ENCODE assay signal across 8 cellular contexts in genomic region chr2:210502997-210503621, GRCh38. TPM values are rescaled to one million over a fixed set of nuclear protein-coding genes. Genes with fewer than 3 reads are reported as not detected.
DNase-seq lines count a peak whose midpoint lies in the region; ATAC-seq and TF ChIP-seq lines count a peak whose summit lies in the region.

No MANE protein-coding gene starts in this region.

- peaks cover 21% of the 10 kb centered on the region for H3K9me3 ChIP-seq in neuron (ENCODE audit: low read length)

- H3K4me3 ChIP-seq in BJ (ENCODE audit: low read depth, low read length) (peak overlapping the region; percentile 23; the same call in 1 of the 2 replicates), fibroblast of villous mesenchyme (ENCODE audit: low read depth, low read length) (no peak overlapping the region), neuron (ENCODE audit: low read length) (peak overlapping the region; percentile 7)

- H3K36me3 ChIP-seq in BJ (ENCODE audit: control insufficient read depth, insufficient read depth, low read length): no peaks in the 10 kb centered on the region
- no peaks in the 10 kb centered on the region for H3K36me3 ChIP-seq in neuron (ENCODE audit: insufficient read depth, low read length)

- H3K27me3 ChIP-seq in BJ (ENCODE audit: control insufficient read depth, insufficient read depth, low read length) (no peaks in the 10 kb centered on the region), neuron (ENCODE audit: insufficient read depth, low read length) (no peaks in the 10 kb centered on the region)

- no peaks in the 10 kb centered on the region for H3K36me3 Mint-ChIP-seq in activated CD4-positive, alpha-beta memory T cell treated with anti-CD3 and anti-CD28 coated beads, Interleukin-2, amount 10 ng/mL, durations not matched to agents 7 days and 5 days (ENCODE audit: low read depth)

- peaks cover 2% of the 10 kb centered on the region for H3K4me1 Mint-ChIP-seq in activated CD4-positive, alpha-beta memory T cell treated with anti-CD3 and anti-CD28 coated beads, Interleukin-2, amount 10 ng/mL, durations not matched to agents 7 days and 5 days

- POLR2A ChIA-PET in BJ (lab: Charles Lee): no interaction called here
- POLR2A ChIA-PET in activated CD4-positive, alpha-beta memory T cell treated with anti-CD3 and anti-CD28 coated beads, Interleukin-2, amount 10 ng/mL, durations not matched to agents 7 days and 5 days (lab: Charles Lee): no interaction called here

- H3K4me3 Mint-ChIP-seq in activated CD4-positive, alpha-beta memory T cell treated with anti-CD3 and anti-CD28 coated beads, Interleukin-2, amount 10 ng/mL, durations not matched to agents 7 days and 5 days: no peak overlapping the region

- no peak for TF ChIP-seq POLR2A in GM18505 (IDR thresholded peaks at IDR 0.05; ENCODE audit: borderline replicate concordance, extremely low read depth, insufficient read depth, insufficient read length)

- CTCF ChIA-PET in BJ (lab: Yijun Ruan, JAX): interaction anchor here (0.6 to 2.2 kb wide), 22 partner anchors 8 to 1116 kb away, joined by 3 to 21 read pairs (median 4); no protein-coding TSS in a partner anchor
- CTCF ChIA-PET in activated CD4-positive, alpha-beta memory T cell treated with anti-CD3 and anti-CD28 coated beads, Interleukin-2, amount 10 ng/mL, durations not matched to agents 7 days and 5 days (lab: Charles Lee): interaction anchor here (0.8 to 2.5 kb wide), 17 partner anchors 9 to 278 kb away, joined by 3 to 11 read pairs (median 4); no protein-coding TSS in a partner anchor

- H3K4me1 ChIP-seq in neuron (ENCODE audit: insufficient read depth, low read length): peaks cover 11% of the 10 kb centered on the region

- H2AFZ ChIP-seq in neuron (ENCODE audit: low read depth, low read length): no peak overlapping the region

- no peak for DNase-seq in BJ (ENCODE audit: low read depth)
- peak; percentile 37 for DNase-seq in NCI-H2107 (lab: John Stamatoyannopoulos, UW)
- DNase-seq in activated CD4-positive, alpha-beta memory T cell treated with anti-CD3 and anti-CD28 coated beads, Interleukin-2, amount 10 ng/mL, durations not matched to agents 7 days and 5 days: peak; percentile 21
- DNase-seq in fibroblast of villous mesenchyme (ENCODE audit: low read depth): peak; percentile 52
- DNase-seq in GM19240 (ENCODE audit: insufficient read length, low spot score): no peak

- H3K9me3 Mint-ChIP-seq in activated CD4-positive, alpha-beta memory T cell treated with anti-CD3 and anti-CD28 coated beads, Interleukin-2, amount 10 ng/mL, durations not matched to agents 7 days and 5 days: no peaks in the 10 kb centered on the region

- H3K27me3 Mint-ChIP-seq in activated CD4-positive, alpha-beta memory T cell treated with anti-CD3 and anti-CD28 coated beads, Interleukin-2, amount 10 ng/mL, durations not matched to agents 7 days and 5 days: peaks cover 12% of the 10 kb centered on the region

- ATAC-seq in GM18505 (IDR thresholded peaks at IDR 0.05; ENCODE audit: unreplicated experiment) (peak; percentile 88), HG02943 (IDR thresholded peaks at IDR 0.05; ENCODE audit: low read depth, unreplicated experiment) (peak; percentile 82)

- no peak overlapping the region for H3K27ac Mint-ChIP-seq in activated CD4-positive, alpha-beta memory T cell treated with anti-CD3 and anti-CD28 coated beads, Interleukin-2, amount 10 ng/mL, durations not matched to agents 7 days and 5 days

- TF ChIP-seq CTCF in BJ (IDR thresholded peaks at IDR 0.05; ENCODE audit: insufficient read depth, low read depth, low read length): peak; percentile 92
- peak; percentile 94 for TF ChIP-seq CTCF in fibroblast of villous mesenchyme (IDR thresholded peaks at IDR 0.05; ENCODE audit: insufficient read depth, low read depth, low read length)

RNA-seq across cellular contexts. Expression of gene LANCL1, which starts 26.6 kb away (rescaled TPM):
- polyA plus RNA-seq in BJ (2011; rRNA removed): 55.6 and 76.4 TPM in 2 replicates
- 36.8 and 50.5 TPM in 2 replicates for polyA minus RNA-seq in BJ (2011; rRNA and poly(A)+ RNA removed)
- total RNA-seq in activated CD4-positive, alpha-beta memory T cell treated with anti-CD3 and anti-CD28 coated beads, Interleukin-2, amount 10 ng/mL, durations not matched to agents 7 days and 5 days: 10 to 100 TPM; 40.0 to 43.5 TPM
- 33.8 and 42.3 TPM in 2 replicates for total RNA-seq in fibroblast of villous mesenchyme

RNA-seq across cellular contexts. Expression of gene CPS1, which starts 53.3 kb away (rescaled TPM):
- 10.9 and 21.9 TPM in 2 replicates for polyA plus RNA-seq in BJ (2011; rRNA removed)
- 11.9 and 17.3 TPM in 2 replicates for polyA minus RNA-seq in BJ (2011; rRNA and poly(A)+ RNA removed)
- total RNA-seq in activated CD4-positive, alpha-beta memory T cell treated with anti-CD3 and anti-CD28 coated beads, Interleukin-2, amount 10 ng/mL, durations not matched to agents 7 days and 5 days: under 1 TPM; 0.15 to 0.86 TPM
- total RNA-seq in fibroblast of villous mesenchyme: 19.3 and 21.6 TPM in 2 replicates

Comparison
In these comparisons a context has a peak if more than half of its experiments do, and no peak if none do; other contexts are left out.
1. DNase-seq: peak in NCI-H2107 (single experiment), activated CD4-positive, alpha-beta memory T cell treated with anti-CD3 and anti-CD28 coated beads, Interleukin-2, amount 10 ng/mL, durations not matched to agents 7 days and 5 days (single experiment) and fibroblast of villous mesenchyme (single experiment); none in BJ (single experiment) and GM19240 (single experiment).
2. RNA of gene CPS1, which starts 53.3 kb away (total RNA-seq): 19.3 to 21.6 TPM in fibroblast of villous mesenchyme; 0.15 to 0.86 TPM in activated CD4-positive, alpha-beta memory T cell treated with anti-CD3 and anti-CD28 coated beads, Interleukin-2, amount 10 ng/mL, durations not matched to agents 7 days and 5 days; every median in the first group is over 10 times any median in the second.